Comparison of ENCODE assay signal across 12 cellular contexts in genomic region chr2:152500336-152500735, GRCh38.
DNase-seq lines count a peak whose midpoint lies in the region; ATAC-seq and TF ChIP-seq lines count a peak whose summit lies in the region.
"Had no signal": no experiment of that assay in that cellular context is flagged by ENCODE, and none has a peak within 500 bp of the region (broad histone marks: within the 10 kb centered on the region; RNA-seq: fewer than 3 reads in every experiment).

No MANE protein-coding gene starts in this region.

- no peak for TF ChIP-seq CTCF in thyroid gland (IDR thresholded peaks at IDR 0.05)

- H3K4me1 ChIP-seq in muscle layer of duodenum (ENCODE audit: control insufficient read depth in 1 of 2, insufficient read depth in 2 of 2, low read length in 2 of 2) (peaks cover 7 to 14% of the 10 kb centered on the region in 2 donors), thyroid gland (peaks cover 10 to 39% of the 10 kb centered on the region in 2 donors)

- peaks cover 9% of the 10 kb centered on the region for H3K4me1 Mint-ChIP-seq in stimulated activated memory B cell treated with anti-CD40 and anti-IgM and Interleukin-4, amounts not matched to agents 10 μg/mL and 1 μg/mL and 100 μg/mL, for 72 hours
- H3K4me1 Mint-ChIP-seq: activated naive CD8-positive, alpha-beta T cell treated with anti-CD3 and anti-CD28 coated beads, Interleukin-2, amount 10 ng/mL, durations not matched to agents 7 days and 5 days had no signal

- peaks cover 10% of the 10 kb centered on the region for H3K9me3 Mint-ChIP-seq in stimulated activated memory B cell treated with anti-CD40 and anti-IgM and Interleukin-4, amounts not matched to agents 10 μg/mL and 1 μg/mL and 100 μg/mL, for 72 hours
- H3K9me3 Mint-ChIP-seq: activated naive CD8-positive, alpha-beta T cell treated with anti-CD3 and anti-CD28 coated beads, Interleukin-2, amount 10 ng/mL, durations not matched to agents 7 days and 5 days had no signal

- intact Hi-C loops in thyroid gland (cut with DNase I), result no loop called here

- H3K27ac Mint-ChIP-seq in stimulated activated memory B cell treated with anti-CD40 and anti-IgM and Interleukin-4, amounts not matched to agents 10 μg/mL and 1 μg/mL and 100 μg/mL, for 72 hours, result no peak overlapping the region
- H3K27ac Mint-ChIP-seq: activated naive CD8-positive, alpha-beta T cell treated with anti-CD3 and anti-CD28 coated beads, Interleukin-2, amount 10 ng/mL, durations not matched to agents 7 days and 5 days had no signal

- H3K27me3 Mint-ChIP-seq in stimulated activated memory B cell treated with anti-CD40 and anti-IgM and Interleukin-4, amounts not matched to agents 10 μg/mL and 1 μg/mL and 100 μg/mL, for 72 hours, result peaks cover 15% of the 10 kb centered on the region

- H3K36me3 Mint-ChIP-seq in stimulated activated memory B cell treated with anti-CD40 and anti-IgM and Interleukin-4, amounts not matched to agents 10 μg/mL and 1 μg/mL and 100 μg/mL, for 72 hours, result no peaks in the 10 kb centered on the region
- H3K36me3 Mint-ChIP-seq: activated naive CD8-positive, alpha-beta T cell treated with anti-CD3 and anti-CD28 coated beads, Interleukin-2, amount 10 ng/mL, durations not matched to agents 7 days and 5 days had no signal

- H3K27me3 ChIP-seq in muscle layer of duodenum (ENCODE audit: low read depth, low read length) (no peaks in the 10 kb centered on the region), thyroid gland (no peaks in the 10 kb centered on the region)

- WGBS in thyroid gland, 2 donors, result 78 to 81% methylated on average over 12 of the region's 12 CpGs

- H3K36me3 ChIP-seq in muscle layer of duodenum (ENCODE audit: control insufficient read depth in 1 of 2, insufficient read depth in 2 of 2, low read length in 2 of 2) (no peaks in the 10 kb centered on the region), thyroid gland (no peaks in the 10 kb centered on the region)

- H3K4me3 ChIP-seq in muscle layer of duodenum (ENCODE audit: low read depth in 1 of 2, low read length in 2 of 2) (no peak overlapping the region), thyroid gland (replicated peaks in 1 of 3) (no peak overlapping the region)

- H3K27ac ChIP-seq in cingulate gyrus (ENCODE audit: low read depth, low read length) (peak overlapping the region; percentile 88), muscle layer of duodenum (ENCODE audit: low read length) (peak overlapping the region; percentile 41), thyroid gland (peak overlapping the region in 2 of 3 donors; percentile 51 to 58)

- TF ChIP-seq POLR2A in thyroid gland (IDR thresholded peaks at IDR 0.05), result no peak

- DNase-seq in NCI-H1694 treated with DMSO at 0.1 percent for 48 hours (lab: John Stamatoyannopoulos, UW) (peak; percentile 6), thyroid gland (no peak)
- no peak for DNase-seq in activated CD8-positive, alpha-beta memory T cell treated with anti-CD3 and anti-CD28 coated beads, Interleukin-2, amount 50 U/mL, for 48 hours
- DNase-seq: activated CD4-positive, CD25-positive, alpha-beta regulatory T cell; activated naive CD8-positive, alpha-beta T cell treated with anti-CD3 and anti-CD28 coated beads, Interleukin-2, amount 10 ng/mL, durations not matched to agents 7 days and 5 days; effector CD8-positive, alpha-beta T cell; NCI-H2227 treated with DMSO at 0.1 percent for 48 hours; stimulated activated CD4-positive, alpha-beta T cell treated with anti-CD3 and anti-CD28 coated beads, Interleukin-1b, Interleukin-23, amount 100 ng/mL, for 48 hours had no signal

- no peaks in the 10 kb centered on the region for H3K9me3 ChIP-seq in muscle layer of duodenum (ENCODE audit: control insufficient read depth in 1 of 2, low read length in 2 of 2)
- no peaks in the 10 kb centered on the region for H3K9me3 ChIP-seq in thyroid gland

- ATAC-seq in stimulated activated memory B cell treated with anti-CD40 and anti-IgM and Interleukin-4, amounts not matched to agents 10 μg/mL and 1 μg/mL and 100 μg/mL, for 72 hours, result no peak
- ATAC-seq in GM18511 (IDR thresholded peaks at IDR 0.05; ENCODE audit: unreplicated experiment), result no peak

- H3K4me3 Mint-ChIP-seq in stimulated activated memory B cell treated with anti-CD40 and anti-IgM and Interleukin-4, amounts not matched to agents 10 μg/mL and 1 μg/mL and 100 μg/mL, for 72 hours, result no peak overlapping the region
- H3K4me3 Mint-ChIP-seq: activated naive CD8-positive, alpha-beta T cell treated with anti-CD3 and anti-CD28 coated beads, Interleukin-2, amount 10 ng/mL, durations not matched to agents 7 days and 5 days had no signal
